Comparison of ENCODE assay signal across 10 cellular contexts in genomic region chr5:82635561-82636288, GRCh38.
DNase-seq lines count a peak whose midpoint lies in the region; ATAC-seq and TF ChIP-seq lines count a peak whose summit lies in the region.
"Had no signal": no experiment of that assay in that cellular context is flagged by ENCODE, and none has a peak within 500 bp of the region (broad histone marks: within the 10 kb centered on the region; RNA-seq: fewer than 3 reads in every experiment).

No MANE protein-coding gene starts in this region.

- H3K27ac ChIP-seq in liver (ENCODE audit: low read depth in 1 of 2, low read length in 2 of 2) (peak overlapping the region; percentile 54 to 74), right atrium auricular region (no peak overlapping the region), neuronal stem cell (replicated peaks; ENCODE audit: low read length) (no peak overlapping the region)
- no peak overlapping the region for H3K27ac ChIP-seq in CD4-positive, alpha-beta T cell (ENCODE audit: low read depth, low read length)
- H3K27ac ChIP-seq: SK-N-MC had no signal

- no peak overlapping the region for H4K91ac ChIP-seq in neuronal stem cell (ENCODE audit: low read depth, low read length, poor library complexity)

- H3K4me2 ChIP-seq in neuronal stem cell (ENCODE audit: insufficient read depth, low read length, poor library complexity, severe bottlenecking): no peak overlapping the region

- TF ChIP-seq CTCF in liver (IDR thresholded peaks at IDR 0.05; ENCODE audit: low read depth, low read length, missing input control): no peak
- TF ChIP-seq CTCF in right atrium auricular region (IDR thresholded peaks at IDR 0.05): no peak
- no peak for TF ChIP-seq CTCF in CD4-positive, alpha-beta T cell (IDR thresholded peaks at IDR 0.05)

- peak; percentile 52 to 69 for TF ChIP-seq RAD21 in liver (IDR thresholded peaks at IDR 0.05)

- no peaks in the 10 kb centered on the region for H3K4me1 Mint-ChIP-seq in CD4-positive, alpha-beta T cell (ENCODE audit: low read depth)

- intact Hi-C loops in CD4-positive, alpha-beta T cell (cut with DNase I, micrococcal nuclease): loop anchor here in 1 of 2 experiments (5.0 kb wide), 1 partner anchor 932 kb away; no protein-coding TSS in a partner anchor

- H3K4me1 ChIP-seq in liver (ENCODE audit: control insufficient read depth in 4 of 4, insufficient read depth in 4 of 4, low read length in 3 of 4) (peaks cover 1 to 29% (median 22%) of the 10 kb centered on the region in 4 donors), right atrium auricular region (peaks cover 0 to 8% of the 10 kb centered on the region in 2 donors), neuronal stem cell (ENCODE audit: control insufficient read depth in 2 of 2, insufficient read depth in 1 of 2, low read depth in 1 of 2, low read length in 2 of 2) (peaks cover 0 to 2% of the 10 kb centered on the region in 2 donors)

- H2BK12ac ChIP-seq in neuronal stem cell (ENCODE audit: low read length): no peak overlapping the region

- no peak overlapping the region for H2AFZ ChIP-seq in neuronal stem cell (ENCODE audit: low read length)

- 49% methylated on average over 4 of the region's 4 CpGs for WGBS in liver
- WGBS in neuronal stem cell (ENCODE audit: extremely low coverage in 2 of 2, insufficient read length in 2 of 2, insufficient replicate concordance in 1 of 2), 2 donors: no CpG with 5 or more reads among the region's 4 CpGs

- no peak overlapping the region for H3K23ac ChIP-seq in neuronal stem cell (ENCODE audit: low read depth, low read length, poor library complexity)

- H4K8ac ChIP-seq in neuronal stem cell (ENCODE audit: low read depth, low read length): no peak overlapping the region

- no peak overlapping the region for H3K14ac ChIP-seq in neuronal stem cell (ENCODE audit: low read length)

- no peak overlapping the region for H2BK15ac ChIP-seq in neuronal stem cell (ENCODE audit: low read length)

- H3K9me3 ChIP-seq in liver (ENCODE audit: control insufficient read depth in 4 of 4, low read length in 3 of 4) (no peaks in the 10 kb centered on the region), right atrium auricular region (no peaks in the 10 kb centered on the region), neuronal stem cell (replicated peaks in 1 of 2; ENCODE audit: control insufficient read depth in 2 of 2, insufficient read depth in 1 of 2, low read depth in 1 of 2, low read length in 2 of 2) (no peaks in the 10 kb centered on the region)
- no peaks in the 10 kb centered on the region for H3K9me3 ChIP-seq in CD4-positive, alpha-beta T cell (ENCODE audit: control insufficient read depth, low read length)

- H3K79me1 ChIP-seq in neuronal stem cell (ENCODE audit: low read depth, low read length): no peaks in the 10 kb centered on the region

- no peaks in the 10 kb centered on the region for H3K27me3 Mint-ChIP-seq in CD4-positive, alpha-beta T cell
- H3K27me3 Mint-ChIP-seq: brain had no signal

- DNase-seq in Daoy (ENCODE audit: low read depth) (peak; percentile 82), right atrium auricular region (ENCODE audit: low spot score) (no peak), neuronal stem cell (ENCODE audit: low spot score) (no peak), NCI-H2227 (lab: John Stamatoyannopoulos, UW; ENCODE audit: unreplicated experiment) (no peak)
- no peak for DNase-seq in CD4-positive, alpha-beta T cell

- no peak overlapping the region for H2BK120ac ChIP-seq in neuronal stem cell (ENCODE audit: low read depth, low read length)

- H3K27ac Mint-ChIP-seq in CD4-positive, alpha-beta T cell: no peak overlapping the region

- no peaks in the 10 kb centered on the region for H3K27me3 ChIP-seq in liver (ENCODE audit: control insufficient read depth in 4 of 4, insufficient read depth in 4 of 4, low read length in 3 of 4)
- H3K27me3 ChIP-seq in right atrium auricular region: no peaks in the 10 kb centered on the region
- H3K27me3 ChIP-seq in CD4-positive, alpha-beta T cell (ENCODE audit: control insufficient read depth, insufficient read depth, low read length): no peaks in the 10 kb centered on the region
- no peaks in the 10 kb centered on the region for H3K27me3 ChIP-seq in neuronal stem cell (ENCODE audit: control insufficient read depth in 3 of 3, insufficient read depth in 3 of 3, low read depth in 1 of 3, low read length in 3 of 3)

- no peak overlapping the region for H2BK5ac ChIP-seq in neuronal stem cell (ENCODE audit: low read length)

- ATAC-seq in HG02678 (IDR thresholded peaks at IDR 0.05; ENCODE audit: unreplicated experiment) (peak; percentile 85), SK-N-SH treated with all-trans-retinoic acid at 6 μM for 48 hours (peak; percentile 59)
- no peak for ATAC-seq in CD4-positive, alpha-beta T cell (ENCODE audit: poor library complexity)

- no peak overlapping the region for H3K18ac ChIP-seq in neuronal stem cell (ENCODE audit: low read length)

- CTCF ChIA-PET in CD4-positive, alpha-beta T cell (lab: Charles Lee): interaction anchor here (1.5 kb wide), 1 partner anchor 196 kb away, joined by 3 read pairs; no protein-coding TSS in a partner anchor

- no peak overlapping the region for H2AK5ac ChIP-seq in neuronal stem cell (ENCODE audit: low read depth, low read length)

- H3K4me3 ChIP-seq in liver (ENCODE audit: low read depth in 1 of 3, low read length in 3 of 3) (no peak overlapping the region), right atrium auricular region (no peak overlapping the region), neuronal stem cell (ENCODE audit: low read length in 2 of 2) (no peak overlapping the region)
- H3K4me3 ChIP-seq: SK-N-MC had no signal

- H3K36me3 ChIP-seq in liver (ENCODE audit: control insufficient read depth in 4 of 4, insufficient read depth in 3 of 4, low read depth in 1 of 4, low read length in 3 of 4) (no peaks in the 10 kb centered on the region), right atrium auricular region (no peaks in the 10 kb centered on the region), neuronal stem cell (replicated peaks in 1 of 2; ENCODE audit: control insufficient read depth in 2 of 2, insufficient read depth in 2 of 2, low read length in 2 of 2) (no peaks in the 10 kb centered on the region)

- no peak overlapping the region for H3K4me3 Mint-ChIP-seq in CD4-positive, alpha-beta T cell
- H3K4me3 Mint-ChIP-seq: brain had no signal

- H3K9ac ChIP-seq in liver (ENCODE audit: low read depth in 1 of 2, low read length in 2 of 2) (no peak overlapping the region), neuronal stem cell (ENCODE audit: low read depth, low read length, poor library complexity) (no peak overlapping the region)

- POLR2A ChIA-PET in CD4-positive, alpha-beta T cell (lab: Charles Lee): no interaction called here

- no peaks in the 10 kb centered on the region for H3K36me3 Mint-ChIP-seq in CD4-positive, alpha-beta T cell (ENCODE audit: low read depth)
- H3K36me3 Mint-ChIP-seq: brain had no signal

- no peaks in the 10 kb centered on the region for H3K9me3 Mint-ChIP-seq in CD4-positive, alpha-beta T cell
- H3K9me3 Mint-ChIP-seq: brain had no signal

- no peak overlapping the region for H3K4ac ChIP-seq in neuronal stem cell (ENCODE audit: low read length)

TF ChIP-seq in SK-N-SH treated with all-trans-retinoic acid at 6 μM for 48 hours, 23 proteins besides CTCF, POLR2A, EP300 and RAD21:
- TF ChIP-seq CREB5 (CRISPR knock-in tag; IDR thresholded peaks at IDR 0.05; ENCODE audit: low read depth) (no peak), ARNTL (CRISPR knock-in tag; IDR thresholded peaks at IDR 0.05; ENCODE audit: borderline replicate concordance, low read depth) (no peak), OSR1 (CRISPR knock-in tag; IDR thresholded peaks at IDR 0.05) (no peak), ZFP30 (CRISPR knock-in tag; IDR thresholded peaks at IDR 0.05) (no peak), CSDC2 (CRISPR knock-in tag; IDR thresholded peaks at IDR 0.05) (no peak), ESRRG (CRISPR knock-in tag; IDR thresholded peaks at IDR 0.05) (no peak), PPARA (CRISPR knock-in tag; IDR thresholded peaks at IDR 0.05; ENCODE audit: borderline replicate concordance) (no peak), SNAI2 (CRISPR knock-in tag; IDR thresholded peaks at IDR 0.05) (no peak), ZC3H10 (CRISPR knock-in tag; IDR thresholded peaks at IDR 0.05) (no peak)

TF ChIP-seq in liver, 16 proteins besides CTCF, POLR2A, EP300 and RAD21 (continues in another document):
- TF ChIP-seq ATF3 (IDR thresholded peaks at IDR 0.05): no peak
- peak; percentile 99 for TF ChIP-seq FOXA2 (IDR thresholded peaks at IDR 0.05)
- peak; percentile 52 to 59 for TF ChIP-seq HNF4A (conservative IDR thresholded peaks at IDR 0.05)
- TF ChIP-seq HNF4G (IDR thresholded peaks at IDR 0.05): peak; percentile 17
- peak; percentile 69 for TF ChIP-seq MAX (IDR thresholded peaks at IDR 0.05)
- peak; percentile 85 for TF ChIP-seq REST (IDR thresholded peaks at IDR 0.05)

Comparison
In these comparisons a context has a peak if more than half of its experiments do, and no peak if none do; other contexts are left out.
1. H3K27ac ChIP-seq: peak in liver (2 of 2); none in right atrium auricular region (0 of 2), CD4-positive, alpha-beta T cell (single experiment) and neuronal stem cell (single experiment).